In genomic region chr5:137320056-137321045, GRCh38 we compare ENCODE assay signal across 8 cellular contexts.
DNase-seq lines count a peak whose midpoint lies in the region; ATAC-seq and TF ChIP-seq lines count a peak whose summit lies in the region.

No MANE protein-coding gene starts in this region.

- DNase-seq in D341Med (ENCODE audit: low spot score) = peak; percentile 62
- peak; percentile 14 for DNase-seq in GOT3 (lab: John Stamatoyannopoulos, UW)
- peak; percentile 14 for DNase-seq in NCI-H2081 treated with DMSO at 0.1 percent for 48 hours (lab: John Stamatoyannopoulos, UW)
- peak; percentile 66 for DNase-seq in globus pallidus (ENCODE audit: low spot score)
- peak; percentile 49 for DNase-seq in prostate gland (ENCODE audit: low spot score)
- no peak for DNase-seq in OCI-M2 (lab: John Stamatoyannopoulos, UW; ENCODE audit: unreplicated experiment)

- intact Hi-C loops in prostate gland (cut with DNase I) = loop anchor here (1.0 kb wide), 1 partner anchor 179 kb away; the partner anchor contains the start of gene SPOCK1

- no peaks in the 10 kb centered on the region for H3K27me3 ChIP-seq in prostate gland (replicated peaks; ENCODE audit: insufficient read depth)

- ATAC-seq in HG03175 (IDR thresholded peaks at IDR 0.05; ENCODE audit: unreplicated experiment) = no peak

- TF ChIP-seq CTCF in WI38 (IDR thresholded peaks at IDR 0.05; ENCODE audit: low read depth, low read length) (peak; percentile 80), prostate gland (IDR thresholded peaks at IDR 0.05) (peak; percentile 67 to 88 (median 84))

- no peak overlapping the region for H3K27ac ChIP-seq in prostate gland

- H3K4me3 ChIP-seq in WI38 (ENCODE audit: low read depth, low read length) = no peak overlapping the region
- H3K4me3 ChIP-seq in prostate gland = no peak overlapping the region

- 10% methylated on average over 3 of the region's 3 CpGs for WGBS in prostate gland

- H3K36me3 ChIP-seq in prostate gland = no peaks in the 10 kb centered on the region

- no peak for TF ChIP-seq POLR2A in prostate gland (IDR thresholded peaks at IDR 0.05)

- H3K4me1 ChIP-seq in prostate gland (replicated peaks) = peaks cover 3% of the 10 kb centered on the region

- H3K9me3 ChIP-seq in prostate gland = no peaks in the 10 kb centered on the region
